In genomic region chr3:151885397-151885796, GRCh38 we compare ENCODE assay signal across 5 cellular contexts. TPM values are rescaled to one million over a fixed set of nuclear protein-coding genes. Genes with fewer than 3 reads are reported as not detected.
"Had no signal": no experiment of that assay in that cellular context is flagged by ENCODE, and none has a peak within 500 bp of the region (broad histone marks: within the 10 kb centered on the region; RNA-seq: fewer than 3 reads in every experiment).

No MANE protein-coding gene starts in this region.

RNA-seq across cellular contexts. Expression of gene SUCNR1, which starts 12.0 kb away (rescaled TPM):
- total RNA-seq: lung microvascular endothelial cell; naive thymus-derived CD8-positive, alpha-beta T cell; osteocyte had no signal
- polyA plus RNA-seq: keratinocyte; naive thymus-derived CD8-positive, alpha-beta T cell; neural cell had no signal
